ENCODE assay signal across 8 cellular contexts in genomic region chr4:76214269-76214628, GRCh38. TPM values are rescaled to one million over a fixed set of nuclear protein-coding genes. Genes with fewer than 3 reads are reported as not detected.
DNase-seq lines count a peak whose midpoint lies in the region; ATAC-seq and TF ChIP-seq lines count a peak whose summit lies in the region.

No MANE protein-coding gene starts in this region.

- ATAC-seq in GM18907 (IDR thresholded peaks at IDR 0.05; ENCODE audit: unreplicated experiment) (peak; percentile 1), HG03159 (IDR thresholded peaks at IDR 0.05; ENCODE audit: unreplicated experiment) (peak; percentile 11), GM19324 (IDR thresholded peaks at IDR 0.05; ENCODE audit: low FRiP score, unreplicated experiment) (no peak)

- no peak for DNase-seq in astrocyte of the cerebellum (ENCODE audit: low read depth)
- DNase-seq in medulla oblongata (ENCODE audit: extremely low spot score): peak; percentile 26
- no peak for DNase-seq in uterus
- no peak for DNase-seq in NCI-H1930 (lab: John Stamatoyannopoulos, UW)
- no peak for DNase-seq in EL

- H3K4me1 ChIP-seq in uterus: peaks cover 2 to 6% of the 10 kb centered on the region in 2 donors

- no peaks in the 10 kb centered on the region for H3K9me3 ChIP-seq in uterus

- TF ChIP-seq POLR2A in uterus (IDR thresholded peaks at IDR 0.05): no peak

- H3K27ac ChIP-seq in uterus: peak overlapping the region; percentile 97 to 99

- no peaks in the 10 kb centered on the region for H3K36me3 ChIP-seq in uterus

- peak overlapping the region; percentile 67 for H3K4me3 ChIP-seq in astrocyte of the cerebellum (ENCODE audit: low read depth, low read length)
- H3K4me3 ChIP-seq in uterus: peak overlapping the region; percentile 54 to 83

- TF ChIP-seq CTCF in astrocyte of the cerebellum (IDR thresholded peaks at IDR 0.05; ENCODE audit: low read depth, low read length, missing control alignments): no peak
- TF ChIP-seq CTCF in uterus (IDR thresholded peaks at IDR 0.05): no peak

- intact Hi-C loops in uterus (cut with DNase I; ENCODE audit: low total_unique reads): no loop called here

- no peaks in the 10 kb centered on the region for H3K27me3 ChIP-seq in uterus

- in situ Hi-C loops in astrocyte of the cerebellum (cut with HindIII; ENCODE audit: low sequenced_read_pairs): no loop called here

RNA-seq across cellular contexts. Expression of gene SCARB2, which starts 0.6 kb away (rescaled TPM):
- total RNA-seq in uterus: 100 to 1,000 TPM; 150 to 233 (median 196) TPM

RNA-seq across cellular contexts. Expression of gene FAM47E, which starts 37.3 kb away (rescaled TPM):
- total RNA-seq in uterus: 1 to 10 TPM in 2 of 4 donors, under 1 TPM in 1, not detected in 1; 0.29 to 1.4 (median 1.2) TPM
